ENCODE assay signal across 1 cellular context in genomic region chr3:134665243-134665642, GRCh38.
TF ChIP-seq lines count a peak whose summit lies in the region.

No MANE protein-coding gene starts in this region.

TF ChIP-seq in IMR-90, 13 proteins besides CTCF, POLR2A, EP300 and RAD21 (continued from another document):
- TF ChIP-seq CHD1 (IDR thresholded peaks at IDR 0.05; ENCODE audit: low read depth, low read length) (no peak), ELK1 (IDR thresholded peaks at IDR 0.05; ENCODE audit: borderline replicate concordance, low read depth, low read length) (no peak)
